ENCODE assay signal across 13 cellular contexts in genomic region chr17:73874008-73874407, GRCh38.
A peak's percentile ranks its signal among the peaks of the same experiment; 100 is the strongest.
DNase-seq lines count a peak whose midpoint lies in the region; ATAC-seq, FAIRE-seq and TF ChIP-seq lines count a peak whose summit lies in the region.
"Had no signal": no experiment of that assay in that cellular context is flagged by ENCODE, and none has a peak within 500 bp of the region (broad histone marks: within the 10 kb centered on the region; RNA-seq: fewer than 3 reads in every experiment).

No MANE protein-coding gene starts in this region.

- H3K4me3 ChIP-seq in keratinocyte (ENCODE audit: control insufficient read depth in 2 of 3, extremely low read depth in 1 of 3, insufficient read depth in 2 of 3, low read depth in 1 of 3, low read length in 3 of 3) (no peak overlapping the region), mucosa of descending colon (no peak overlapping the region)
- H3K4me3 ChIP-seq: cardiac muscle cell, lower lobe of right lung had no signal

- no peak overlapping the region for H3K27ac ChIP-seq in keratinocyte (ENCODE audit: control insufficient read depth, insufficient read depth, low read length)
- H3K27ac ChIP-seq: cardiac muscle cell, lower lobe of right lung had no signal

- no peak overlapping the region for H3K9ac ChIP-seq in keratinocyte (ENCODE audit: control insufficient read depth, extremely low read depth, insufficient read depth, low read length)

- no peaks in the 10 kb centered on the region for H3K9me1 ChIP-seq in keratinocyte (ENCODE audit: control insufficient read depth, extremely low read depth, insufficient read depth, low read length)

- H3K4me2 ChIP-seq in keratinocyte (ENCODE audit: control insufficient read depth, extremely low read depth, insufficient read depth, low read depth, low read length) = no peak overlapping the region

- H3K4me1 ChIP-seq in keratinocyte (ENCODE audit: control insufficient read depth, extremely low read depth, insufficient read depth, low read length) (no peaks in the 10 kb centered on the region), mucosa of descending colon (ENCODE audit: low read depth) (no peaks in the 10 kb centered on the region)

- no peaks in the 10 kb centered on the region for H3K36me3 ChIP-seq in keratinocyte (ENCODE audit: control insufficient read depth in 2 of 2, extremely low read depth in 1 of 2, insufficient read depth in 2 of 2, low read length in 2 of 2)
- H3K36me3 ChIP-seq in mucosa of descending colon (ENCODE audit: low read depth) = no peaks in the 10 kb centered on the region
- H3K36me3 ChIP-seq: cardiac muscle cell, lower lobe of right lung had no signal

- no peaks in the 10 kb centered on the region for H4K20me1 ChIP-seq in keratinocyte (ENCODE audit: control insufficient read depth, extremely low read depth, insufficient read depth, low read length)

- H2AFZ ChIP-seq in keratinocyte (ENCODE audit: control insufficient read depth, low read length) = no peak overlapping the region

- ATAC-seq in GM18511 (IDR thresholded peaks at IDR 0.05; ENCODE audit: unreplicated experiment) (peak; percentile 69), GM21381 (IDR thresholded peaks at IDR 0.05; ENCODE audit: unreplicated experiment) (peak; percentile 55), HG03442 (IDR thresholded peaks at IDR 0.05; ENCODE audit: unreplicated experiment) (peak; percentile 45), mucosa of descending colon (no peak), HG03139 (IDR thresholded peaks at IDR 0.05; ENCODE audit: unreplicated experiment) (no peak)
- ATAC-seq: lower lobe of right lung had no signal

- no peak for FAIRE-seq in keratinocyte (lab: Jason Lieb, UNC)
- no peak for FAIRE-seq in urothelium cell line (lab: Jason Lieb, UNC)
- FAIRE-seq: H1 had no signal

- dilution Hi-C loops in keratinocyte (cut with MboI; ENCODE audit: extremely low pct_ligation_motif_present, low sequenced_read_pairs) = no loop called here

- H3K79me2 ChIP-seq in keratinocyte (ENCODE audit: control insufficient read depth, insufficient read depth, low read length) = no peaks in the 10 kb centered on the region

- peak in 2 of 3 experiments; percentile 15 to 26 for TF ChIP-seq CTCF in keratinocyte (optimal IDR thresholded peaks at IDR 0.05 in 1 of 3, IDR thresholded peaks at IDR 0.05 in 1 of 3, conservative IDR thresholded peaks at IDR 0.05 in 1 of 3; ENCODE audit: extremely low read depth in 1 of 3, insufficient read depth in 2 of 3, low read length in 3 of 3)
- no peak for TF ChIP-seq CTCF in mucosa of descending colon (IDR thresholded peaks at IDR 0.05)

- H3K9me3 ChIP-seq in keratinocyte (ENCODE audit: control insufficient read depth, low read depth, low read length) (no peaks in the 10 kb centered on the region), mucosa of descending colon (no peaks in the 10 kb centered on the region)
- H3K9me3 ChIP-seq: lower lobe of right lung had no signal

- H3K27me3 ChIP-seq in keratinocyte (ENCODE audit: control insufficient read depth, extremely low read depth, insufficient read depth, low read length) = peaks cover 6% of the 10 kb centered on the region
- H3K27me3 ChIP-seq: cardiac muscle cell had no signal

- DNase-seq in keratinocyte (ENCODE audit: low read depth, low spot score) (no peak), mucosa of descending colon (no peak), urothelium cell line (ENCODE audit: low spot score) (no peak)
- DNase-seq: activated gamma-delta T cell, GF-D8, lower lobe of right lung, NCI-H524 had no signal

- intact Hi-C loops in mucosa of descending colon (cut with DNase I, micrococcal nuclease) = no loop called here

Comparison
In these comparisons a context has a peak if more than half of its experiments do, and no peak if none do; other contexts are left out.
1. ATAC-seq: peak in GM18511 (single experiment), GM21381 (single experiment) and HG03442 (single experiment); none in mucosa of descending colon (single experiment) and HG03139 (single experiment).